Comparison of ENCODE assay signal across 10 cellular contexts in the genomic region with DNA sequence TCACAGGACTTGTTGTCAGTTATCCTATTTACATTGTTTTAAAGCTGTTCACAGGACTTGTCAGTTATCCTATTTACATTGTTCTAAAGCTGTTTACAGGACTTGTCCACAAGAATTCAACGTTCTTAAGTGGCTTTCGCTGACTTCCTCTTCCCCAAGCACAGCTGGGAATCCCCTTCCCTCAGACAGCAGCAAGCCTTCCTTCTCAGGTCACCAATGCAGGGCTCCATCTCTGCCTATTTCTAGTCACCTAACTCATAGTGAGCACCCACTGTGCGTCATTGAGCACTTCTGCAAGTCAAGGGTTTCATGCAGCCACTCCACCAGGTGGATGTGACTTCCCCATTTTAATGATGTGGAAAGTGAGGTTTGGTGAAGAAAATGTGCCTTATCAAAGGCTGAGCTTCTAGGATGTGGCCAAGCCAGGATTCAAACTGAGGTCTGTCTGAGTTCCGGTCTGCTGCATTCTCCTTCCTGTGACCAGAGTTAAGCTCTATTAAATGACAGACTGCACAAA.
DNase-seq lines count a peak whose midpoint lies in the region; ATAC-seq, FAIRE-seq and TF ChIP-seq lines count a peak whose summit lies in the region.
"Had no signal": no experiment of that assay in that cellular context is flagged by ENCODE, and none has a peak within 500 bp of the region (broad histone marks: within the 10 kb centered on the region; RNA-seq: fewer than 3 reads in every experiment).

No MANE protein-coding gene starts in this region.

- no peaks in the 10 kb centered on the region for H3K9me2 ChIP-seq in DOHH2 (replicated peaks; ENCODE audit: control insufficient read depth, low read length)

- no peak for TF ChIP-seq POLR2A in H54 (IDR thresholded peaks at IDR 0.05; ENCODE audit: low read depth, low read length)

- no peaks in the 10 kb centered on the region for H3K27me3 Mint-ChIP-seq in T-helper 1 cell treated with Interleukin-12 subunit alpha and Interleukin-12 subunit beta and Interleukin-4 antibody, amounts not matched to agents 30 μg/mL and 1 μg/mL, for 36 hours (ENCODE audit: low read depth)

- no peaks in the 10 kb centered on the region for H3K9me3 Mint-ChIP-seq in T-helper 1 cell treated with Interleukin-12 subunit alpha and Interleukin-12 subunit beta and Interleukin-4 antibody, amounts not matched to agents 30 μg/mL and 1 μg/mL, for 36 hours
- H3K9me3 Mint-ChIP-seq: CD8-positive, alpha-beta T cell had no signal

- FAIRE-seq in H54 (lab: Jason Lieb, UNC): no peak
- FAIRE-seq: colon had no signal

- no peak for TF ChIP-seq CTCF in DOHH2 (IDR thresholded peaks at IDR 0.05; ENCODE audit: low read depth, low read length, poor library complexity, severe bottlenecking)

- peaks cover 5% of the 10 kb centered on the region for H3F3A ChIP-seq in DOHH2 (ENCODE audit: control insufficient read depth, insufficient read depth)

- H3K36me3 Mint-ChIP-seq in T-helper 1 cell treated with Interleukin-12 subunit alpha and Interleukin-12 subunit beta and Interleukin-4 antibody, amounts not matched to agents 30 μg/mL and 1 μg/mL, for 36 hours (ENCODE audit: low read depth): no peaks in the 10 kb centered on the region
- H3K36me3 Mint-ChIP-seq: CD8-positive, alpha-beta T cell had no signal

- no peaks in the 10 kb centered on the region for H3K79me2 ChIP-seq in DOHH2 (ENCODE audit: control insufficient read depth, low read length)

- no peaks in the 10 kb centered on the region for H3K9me3 ChIP-seq in DOHH2 (ENCODE audit: control insufficient read depth, insufficient read depth, low read length)

- H4K20me1 ChIP-seq in DOHH2 (ENCODE audit: control insufficient read depth, insufficient read depth, low read depth, low read length): no peaks in the 10 kb centered on the region

- H3K4me1 ChIP-seq in DOHH2 (ENCODE audit: control insufficient read depth, low read length): peaks cover 52% of the 10 kb centered on the region

- ATAC-seq in GM19452 (IDR thresholded peaks at IDR 0.05; ENCODE audit: unreplicated experiment) (peak; percentile 84), HG03066 (IDR thresholded peaks at IDR 0.05; ENCODE audit: low read depth, unreplicated experiment) (peak; percentile 79)
- ATAC-seq: CD8-positive, alpha-beta T cell had no signal

- H3K27ac ChIP-seq in DOHH2 (ENCODE audit: low read depth, low read length): peak overlapping the region; percentile 79

- peak overlapping the region; percentile 32; the same call in 1 of the 2 replicates for H3K4me3 ChIP-seq in DOHH2 (ENCODE audit: low read length)

- no peak overlapping the region for H3K4me3 Mint-ChIP-seq in T-helper 1 cell treated with Interleukin-12 subunit alpha and Interleukin-12 subunit beta and Interleukin-4 antibody, amounts not matched to agents 30 μg/mL and 1 μg/mL, for 36 hours
- H3K4me3 Mint-ChIP-seq: CD8-positive, alpha-beta T cell had no signal

- peak overlapping the region; percentile 82 for H3K27ac Mint-ChIP-seq in T-helper 1 cell treated with Interleukin-12 subunit alpha and Interleukin-12 subunit beta and Interleukin-4 antibody, amounts not matched to agents 30 μg/mL and 1 μg/mL, for 36 hours
- H3K27ac Mint-ChIP-seq: CD8-positive, alpha-beta T cell had no signal

- no peaks in the 10 kb centered on the region for H3K36me3 ChIP-seq in DOHH2 (ENCODE audit: control insufficient read depth, low read length)

- no peaks in the 10 kb centered on the region for H3K27me3 ChIP-seq in DOHH2 (ENCODE audit: control insufficient read depth, low read length)

- peak overlapping the region; percentile 47 for H3K4me2 ChIP-seq in DOHH2 (ENCODE audit: low read length)

- peaks cover 6% of the 10 kb centered on the region for H3K4me1 Mint-ChIP-seq in T-helper 1 cell treated with Interleukin-12 subunit alpha and Interleukin-12 subunit beta and Interleukin-4 antibody, amounts not matched to agents 30 μg/mL and 1 μg/mL, for 36 hours (ENCODE audit: low read depth)

- no peak for DNase-seq in SW 1271 (lab: John Stamatoyannopoulos, UW)
- no peak for DNase-seq in H54 (ENCODE audit: insufficient read length, low spot score)
- DNase-seq in NCI-H146 treated with DMSO at 0.1 percent for 48 hours (lab: John Stamatoyannopoulos, UW; ENCODE audit: unreplicated experiment): no peak
- DNase-seq in COLO668 (lab: John Stamatoyannopoulos, UW; ENCODE audit: unreplicated experiment): no peak
